1 cellular context compared by ENCODE assay signal in the genomic region with DNA sequence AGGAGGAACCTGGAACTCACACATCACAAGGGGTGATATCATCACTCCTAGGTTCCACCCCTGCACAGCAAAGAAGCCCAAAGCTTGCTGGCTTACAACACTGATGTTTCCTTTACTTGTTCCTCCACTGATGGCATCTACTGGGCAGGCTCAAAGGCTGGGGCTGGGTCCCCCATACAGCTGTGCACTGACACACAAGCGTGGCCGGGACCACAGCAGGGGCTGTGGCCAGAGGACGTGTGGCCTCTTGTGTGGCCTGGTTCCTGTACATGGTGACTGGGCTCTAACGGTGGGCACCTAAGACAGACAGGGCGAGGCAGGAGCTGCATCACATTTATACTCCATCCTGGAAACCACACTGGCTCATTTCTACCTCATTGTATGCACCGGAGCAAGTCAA.
TF ChIP-seq lines count a peak whose summit lies in the region.

No MANE protein-coding gene starts in this region.

TF ChIP-seq in IMR-90, 13 proteins besides CTCF, POLR2A, EP300 and RAD21:
- TF ChIP-seq, protein P1, sequence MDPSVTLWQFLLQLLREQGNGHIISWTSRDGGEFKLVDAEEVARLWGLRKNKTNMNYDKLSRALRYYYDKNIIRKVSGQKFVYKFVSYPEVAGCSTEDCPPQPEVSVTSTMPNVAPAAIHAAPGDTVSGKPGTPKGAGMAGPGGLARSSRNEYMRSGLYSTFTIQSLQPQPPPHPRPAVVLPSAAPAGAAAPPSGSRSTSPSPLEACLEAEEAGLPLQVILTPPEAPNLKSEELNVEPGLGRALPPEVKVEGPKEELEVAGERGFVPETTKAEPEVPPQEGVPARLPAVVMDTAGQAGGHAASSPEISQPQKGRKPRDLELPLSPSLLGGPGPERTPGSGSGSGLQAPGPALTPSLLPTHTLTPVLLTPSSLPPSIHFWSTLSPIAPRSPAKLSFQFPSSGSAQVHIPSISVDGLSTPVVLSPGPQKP (IDR thresholded peaks at IDR 0.05; ENCODE audit: borderline replicate concordance, low read depth, low read length), result no peak
- TF ChIP-seq SMC3 (IDR thresholded peaks at IDR 0.05; ENCODE audit: low read depth, low read length), result no peak
- TF ChIP-seq RFX5 (IDR thresholded peaks at IDR 0.05; ENCODE audit: low read depth, low read length), result no peak
- no peak for TF ChIP-seq CEBPB (IDR thresholded peaks at IDR 0.05; ENCODE audit: low read depth, low read length)
- no peak for TF ChIP-seq FOS (IDR thresholded peaks at IDR 0.05; ENCODE audit: low read depth, low read length)
- TF ChIP-seq MAZ (IDR thresholded peaks at IDR 0.05; ENCODE audit: borderline replicate concordance, low read depth, low read length), result no peak
- TF ChIP-seq MXI1 (IDR thresholded peaks at IDR 0.05; ENCODE audit: borderline replicate concordance, low read depth, low read length), result no peak
- TF ChIP-seq BHLHE40 (IDR thresholded peaks at IDR 0.05; ENCODE audit: low read depth, low read length), result no peak
- TF ChIP-seq, protein P2, sequence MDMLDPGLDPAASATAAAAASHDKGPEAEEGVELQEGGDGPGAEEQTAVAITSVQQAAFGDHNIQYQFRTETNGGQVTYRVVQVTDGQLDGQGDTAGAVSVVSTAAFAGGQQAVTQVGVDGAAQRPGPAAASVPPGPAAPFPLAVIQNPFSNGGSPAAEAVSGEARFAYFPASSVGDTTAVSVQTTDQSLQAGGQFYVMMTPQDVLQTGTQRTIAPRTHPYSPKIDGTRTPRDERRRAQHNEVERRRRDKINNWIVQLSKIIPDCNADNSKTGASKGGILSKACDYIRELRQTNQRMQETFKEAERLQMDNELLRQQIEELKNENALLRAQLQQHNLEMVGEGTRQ (IDR thresholded peaks at IDR 0.05; ENCODE audit: low read depth, low read length), result no peak
- no peak for TF ChIP-seq RCOR1 (IDR thresholded peaks at IDR 0.05; ENCODE audit: insufficient replicate concordance, low read length)
- no peak for TF ChIP-seq NFE2L2 (IDR thresholded peaks at IDR 0.05; ENCODE audit: low read depth, low read length)
